ENCODE assay signal across 1 cellular context in the genomic region with DNA sequence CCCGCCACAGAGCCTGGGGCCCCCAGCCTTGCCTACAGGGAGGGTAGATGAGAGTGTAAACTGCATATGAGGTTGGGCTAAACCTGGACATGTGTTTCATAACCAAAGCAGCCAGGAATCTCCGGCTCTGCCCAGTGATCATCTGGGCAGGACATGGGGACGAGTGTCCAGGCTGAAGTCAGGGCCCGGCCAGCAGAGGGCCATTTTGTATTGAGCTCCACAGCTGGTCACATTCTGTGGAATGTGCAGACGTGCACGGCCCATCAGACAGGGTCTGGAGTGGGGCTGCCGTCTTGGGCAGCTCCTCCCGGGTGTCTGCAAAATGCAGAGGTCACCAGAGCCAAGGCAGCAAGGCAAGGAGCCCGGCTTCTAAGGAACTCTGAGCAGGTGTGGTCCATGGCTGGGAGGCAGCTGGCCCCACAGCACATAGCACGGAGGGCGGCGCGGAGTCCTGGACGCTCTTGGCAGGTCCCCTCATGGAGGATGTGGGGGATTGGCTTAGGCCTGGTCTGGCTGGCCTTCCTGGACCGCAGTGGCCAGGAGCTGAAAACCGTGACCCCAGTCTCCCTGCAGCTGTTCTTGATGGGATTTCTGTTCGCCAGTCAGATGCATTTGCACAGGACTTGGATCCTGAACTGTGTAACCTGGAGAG.
A peak's percentile ranks its signal among the peaks of the same experiment; 100 is the strongest.
TF ChIP-seq lines count a peak whose summit lies in the region.

No MANE protein-coding gene starts in this region.

TF ChIP-seq in HepG2, 621 proteins besides CTCF, POLR2A, EP300 and RAD21 (continued from another document and continues in another):
- TF ChIP-seq, protein P1, sequence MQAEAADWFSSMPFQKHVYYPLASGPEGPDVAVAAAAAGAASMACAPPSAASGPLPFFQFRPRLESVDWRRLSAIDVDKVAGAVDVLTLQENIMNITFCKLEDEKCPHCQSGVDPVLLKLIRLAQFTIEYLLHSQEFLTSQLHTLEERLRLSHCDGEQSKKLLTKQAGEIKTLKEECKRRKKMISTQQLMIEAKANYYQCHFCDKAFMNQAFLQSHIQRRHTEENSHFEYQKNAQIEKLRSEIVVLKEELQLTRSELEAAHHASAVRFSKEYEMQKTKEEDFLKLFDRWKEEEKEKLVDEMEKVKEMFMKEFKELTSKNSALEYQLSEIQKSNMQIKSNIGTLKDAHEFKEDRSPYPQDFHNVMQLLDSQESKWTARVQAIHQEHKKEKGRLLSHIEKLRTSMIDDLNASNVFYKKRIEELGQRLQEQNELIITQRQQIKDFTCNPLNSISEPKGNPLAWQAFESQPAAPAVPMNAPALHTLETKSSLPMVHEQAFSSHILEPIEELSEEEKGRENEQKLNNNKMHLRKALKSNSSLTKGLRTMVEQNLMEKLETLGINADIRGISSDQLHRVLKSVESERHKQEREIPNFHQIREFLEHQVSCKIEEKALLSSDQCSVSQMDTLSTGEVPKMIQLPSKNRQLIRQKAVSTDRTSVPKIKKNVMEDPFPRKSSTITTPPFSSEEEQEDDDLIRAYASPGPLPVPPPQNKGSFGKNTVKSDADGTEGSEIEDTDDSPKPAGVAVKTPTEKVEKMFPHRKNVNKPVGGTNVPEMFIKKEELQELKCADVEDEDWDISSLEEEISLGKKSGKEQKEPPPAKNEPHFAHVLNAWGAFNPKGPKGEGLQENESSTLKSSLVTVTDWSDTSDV (CRISPR knock-in tag; IDR thresholded peaks at IDR 0.05) = no peak
- TF ChIP-seq ERF (CRISPR knock-in tag; IDR thresholded peaks at IDR 0.05) (peak; percentile 41; the same call in 1 of the 2 replicates), SMC3 (IDR thresholded peaks at IDR 0.05; ENCODE audit: low read length) (peak; percentile 53), RXRB (CRISPR knock-in tag; IDR thresholded peaks at IDR 0.05; ENCODE audit: borderline replicate concordance) (peak; percentile 34; the same call in 1 of the 2 replicates), SRY (CRISPR knock-in tag; IDR thresholded peaks at IDR 0.05) (no peak), HDAC2 (CRISPR knock-in tag; IDR thresholded peaks at IDR 0.05) (peak; percentile 31; the same call in 1 of the 2 replicates), NPAS2 (CRISPR knock-in tag; IDR thresholded peaks at IDR 0.05; ENCODE audit: borderline replicate concordance) (no peak), ZNF138 (CRISPR knock-in tag; IDR thresholded peaks at IDR 0.05; ENCODE audit: low read depth) (no peak), JUNB (CRISPR knock-in tag; IDR thresholded peaks at IDR 0.05; ENCODE audit: borderline replicate concordance) (no peak), ZNF333 (CRISPR knock-in tag; IDR thresholded peaks at IDR 0.05; ENCODE audit: borderline replicate concordance) (0 out of 2 replicates have a peak, but pooled peaks have one; percentile 12), SAP130 (CRISPR knock-in tag; IDR thresholded peaks at IDR 0.05; ENCODE audit: low read depth) (0 out of 2 replicates have a peak, but pooled peaks have one; percentile 20), RARA (CRISPR knock-in tag; IDR thresholded peaks at IDR 0.05) (no peak), SOX6 (IDR thresholded peaks at IDR 0.05) (no peak), SOX6 (CRISPR knock-in tag; IDR thresholded peaks at IDR 0.05) (no peak), YY1 (IDR thresholded peaks at IDR 0.05; ENCODE audit: insufficient read depth, insufficient replicate concordance, low read depth, low read length) (peak; percentile 32), FOXK1 (CRISPR knock-in tag; IDR thresholded peaks at IDR 0.05; ENCODE audit: borderline replicate concordance, low read depth) (no peak), ZNF883 (CRISPR knock-in tag; IDR thresholded peaks at IDR 0.05; ENCODE audit: not compliant biosample characterization) (peak; percentile 45), HNRNPL (IDR thresholded peaks at IDR 0.05; ENCODE audit: low read depth, low read length) (no peak), ZNF549 (CRISPR knock-in tag; IDR thresholded peaks at IDR 0.05) (no peak), TMF1 (CRISPR knock-in tag; IDR thresholded peaks at IDR 0.05; ENCODE audit: low read depth) (no peak), ZNF354B (CRISPR knock-in tag; IDR thresholded peaks at IDR 0.05) (no peak), ZNF782 (CRISPR knock-in tag; IDR thresholded peaks at IDR 0.05; ENCODE audit: borderline replicate concordance) (0 out of 2 replicates have a peak, but pooled peaks have one; percentile 35)
- TF ChIP-seq, protein P2, sequence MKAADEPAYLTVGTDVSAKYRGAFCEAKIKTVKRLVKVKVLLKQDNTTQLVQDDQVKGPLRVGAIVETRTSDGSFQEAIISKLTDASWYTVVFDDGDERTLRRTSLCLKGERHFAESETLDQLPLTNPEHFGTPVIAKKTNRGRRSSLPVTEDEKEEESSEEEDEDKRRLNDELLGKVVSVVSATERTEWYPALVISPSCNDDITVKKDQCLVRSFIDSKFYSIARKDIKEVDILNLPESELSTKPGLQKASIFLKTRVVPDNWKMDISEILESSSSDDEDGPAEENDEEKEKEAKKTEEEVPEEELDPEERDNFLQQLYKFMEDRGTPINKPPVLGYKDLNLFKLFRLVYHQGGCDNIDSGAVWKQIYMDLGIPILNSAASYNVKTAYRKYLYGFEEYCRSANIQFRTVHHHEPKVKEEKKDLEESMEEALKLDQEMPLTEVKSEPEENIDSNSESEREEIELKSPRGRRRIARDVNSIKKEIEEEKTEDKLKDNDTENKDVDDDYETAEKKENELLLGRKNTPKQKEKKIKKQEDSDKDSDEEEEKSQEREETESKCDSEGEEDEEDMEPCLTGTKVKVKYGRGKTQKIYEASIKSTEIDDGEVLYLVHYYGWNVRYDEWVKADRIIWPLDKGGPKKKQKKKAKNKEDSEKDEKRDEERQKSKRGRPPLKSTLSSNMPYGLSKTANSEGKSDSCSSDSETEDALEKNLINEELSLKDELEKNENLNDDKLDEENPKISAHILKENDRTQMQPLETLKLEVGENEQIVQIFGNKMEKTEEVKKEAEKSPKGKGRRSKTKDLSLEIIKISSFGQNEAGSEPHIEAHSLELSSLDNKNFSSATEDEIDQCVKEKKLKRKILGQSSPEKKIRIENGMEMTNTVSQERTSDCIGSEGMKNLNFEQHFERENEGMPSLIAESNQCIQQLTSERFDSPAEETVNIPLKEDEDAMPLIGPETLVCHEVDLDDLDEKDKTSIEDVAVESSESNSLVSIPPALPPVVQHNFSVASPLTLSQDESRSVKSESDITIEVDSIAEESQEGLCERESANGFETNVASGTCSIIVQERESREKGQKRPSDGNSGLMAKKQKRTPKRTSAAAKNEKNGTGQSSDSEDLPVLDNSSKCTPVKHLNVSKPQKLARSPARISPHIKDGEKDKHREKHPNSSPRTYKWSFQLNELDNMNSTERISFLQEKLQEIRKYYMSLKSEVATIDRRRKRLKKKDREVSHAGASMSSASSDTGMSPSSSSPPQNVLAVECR (CRISPR knock-in tag; IDR thresholded peaks at IDR 0.05; ENCODE audit: borderline replicate concordance) = no peak
- TF ChIP-seq, protein P3, sequence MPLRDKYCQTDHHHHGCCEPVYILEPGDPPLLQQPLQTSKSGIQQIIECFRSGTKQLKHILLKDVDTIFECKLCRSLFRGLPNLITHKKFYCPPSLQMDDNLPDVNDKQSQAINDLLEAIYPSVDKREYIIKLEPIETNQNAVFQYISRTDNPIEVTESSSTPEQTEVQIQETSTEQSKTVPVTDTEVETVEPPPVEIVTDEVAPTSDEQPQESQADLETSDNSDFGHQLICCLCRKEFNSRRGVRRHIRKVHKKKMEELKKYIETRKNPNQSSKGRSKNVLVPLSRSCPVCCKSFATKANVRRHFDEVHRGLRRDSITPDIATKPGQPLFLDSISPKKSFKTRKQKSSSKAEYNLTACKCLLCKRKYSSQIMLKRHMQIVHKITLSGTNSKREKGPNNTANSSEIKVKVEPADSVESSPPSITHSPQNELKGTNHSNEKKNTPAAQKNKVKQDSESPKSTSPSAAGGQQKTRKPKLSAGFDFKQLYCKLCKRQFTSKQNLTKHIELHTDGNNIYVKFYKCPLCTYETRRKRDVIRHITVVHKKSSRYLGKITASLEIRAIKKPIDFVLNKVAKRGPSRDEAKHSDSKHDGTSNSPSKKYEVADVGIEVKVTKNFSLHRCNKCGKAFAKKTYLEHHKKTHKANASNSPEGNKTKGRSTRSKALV (CRISPR knock-in tag; IDR thresholded peaks at IDR 0.05) = no peak
- TF ChIP-seq, protein P4, sequence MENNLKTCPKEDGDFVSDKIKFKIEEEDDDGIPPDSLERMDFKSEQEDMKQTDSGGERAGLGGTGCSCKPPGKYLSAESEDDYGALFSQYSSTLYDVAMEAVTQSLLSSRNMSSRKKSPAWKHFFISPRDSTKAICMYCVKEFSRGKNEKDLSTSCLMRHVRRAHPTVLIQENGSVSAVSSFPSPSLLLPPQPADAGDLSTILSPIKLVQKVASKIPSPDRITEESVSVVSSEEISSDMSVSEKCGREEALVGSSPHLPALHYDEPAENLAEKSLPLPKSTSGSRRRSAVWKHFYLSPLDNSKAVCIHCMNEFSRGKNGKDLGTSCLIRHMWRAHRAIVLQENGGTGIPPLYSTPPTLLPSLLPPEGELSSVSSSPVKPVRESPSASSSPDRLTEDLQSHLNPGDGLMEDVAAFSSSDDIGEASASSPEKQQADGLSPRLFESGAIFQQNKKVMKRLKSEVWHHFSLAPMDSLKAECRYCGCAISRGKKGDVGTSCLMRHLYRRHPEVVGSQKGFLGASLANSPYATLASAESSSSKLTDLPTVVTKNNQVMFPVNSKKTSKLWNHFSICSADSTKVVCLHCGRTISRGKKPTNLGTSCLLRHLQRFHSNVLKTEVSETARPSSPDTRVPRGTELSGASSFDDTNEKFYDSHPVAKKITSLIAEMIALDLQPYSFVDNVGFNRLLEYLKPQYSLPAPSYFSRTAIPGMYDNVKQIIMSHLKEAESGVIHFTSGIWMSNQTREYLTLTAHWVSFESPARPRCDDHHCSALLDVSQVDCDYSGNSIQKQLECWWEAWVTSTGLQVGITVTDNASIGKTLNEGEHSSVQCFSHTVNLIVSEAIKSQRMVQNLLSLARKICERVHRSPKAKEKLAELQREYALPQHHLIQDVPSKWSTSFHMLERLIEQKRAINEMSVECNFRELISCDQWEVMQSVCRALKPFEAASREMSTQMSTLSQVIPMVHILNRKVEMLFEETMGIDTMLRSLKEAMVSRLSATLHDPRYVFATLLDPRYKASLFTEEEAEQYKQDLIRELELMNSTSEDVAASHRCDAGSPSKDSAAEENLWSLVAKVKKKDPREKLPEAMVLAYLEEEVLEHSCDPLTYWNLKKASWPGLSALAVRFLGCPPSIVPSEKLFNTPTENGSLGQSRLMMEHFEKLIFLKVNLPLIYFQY (CRISPR knock-in tag; IDR thresholded peaks at IDR 0.05; ENCODE audit: borderline replicate concordance) = no peak
- TF ChIP-seq, protein P5, sequence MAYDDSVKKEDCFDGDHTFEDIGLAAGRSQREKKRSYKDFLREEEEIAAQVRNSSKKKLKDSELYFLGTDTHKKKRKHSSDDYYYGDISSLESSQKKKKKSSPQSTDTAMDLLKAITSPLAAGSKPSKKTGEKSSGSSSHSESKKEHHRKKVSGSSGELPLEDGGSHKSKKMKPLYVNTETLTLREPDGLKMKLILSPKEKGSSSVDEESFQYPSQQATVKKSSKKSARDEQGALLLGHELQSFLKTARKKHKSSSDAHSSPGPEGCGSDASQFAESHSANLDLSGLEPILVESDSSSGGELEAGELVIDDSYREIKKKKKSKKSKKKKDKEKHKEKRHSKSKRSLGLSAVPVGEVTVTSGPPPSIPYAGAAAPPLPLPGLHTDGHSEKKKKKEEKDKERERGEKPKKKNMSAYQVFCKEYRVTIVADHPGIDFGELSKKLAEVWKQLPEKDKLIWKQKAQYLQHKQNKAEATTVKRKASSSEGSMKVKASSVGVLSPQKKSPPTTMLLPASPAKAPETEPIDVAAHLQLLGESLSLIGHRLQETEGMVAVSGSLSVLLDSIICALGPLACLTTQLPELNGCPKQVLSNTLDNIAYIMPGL (CRISPR knock-in tag; IDR thresholded peaks at IDR 0.05; ENCODE audit: borderline replicate concordance in 1 of 2, low read depth in 1 of 2) = 0 out of 4 replicates have a peak, but pooled peaks of 1 of the 2 experiments have one; percentile 44
- TF ChIP-seq, protein P6, sequence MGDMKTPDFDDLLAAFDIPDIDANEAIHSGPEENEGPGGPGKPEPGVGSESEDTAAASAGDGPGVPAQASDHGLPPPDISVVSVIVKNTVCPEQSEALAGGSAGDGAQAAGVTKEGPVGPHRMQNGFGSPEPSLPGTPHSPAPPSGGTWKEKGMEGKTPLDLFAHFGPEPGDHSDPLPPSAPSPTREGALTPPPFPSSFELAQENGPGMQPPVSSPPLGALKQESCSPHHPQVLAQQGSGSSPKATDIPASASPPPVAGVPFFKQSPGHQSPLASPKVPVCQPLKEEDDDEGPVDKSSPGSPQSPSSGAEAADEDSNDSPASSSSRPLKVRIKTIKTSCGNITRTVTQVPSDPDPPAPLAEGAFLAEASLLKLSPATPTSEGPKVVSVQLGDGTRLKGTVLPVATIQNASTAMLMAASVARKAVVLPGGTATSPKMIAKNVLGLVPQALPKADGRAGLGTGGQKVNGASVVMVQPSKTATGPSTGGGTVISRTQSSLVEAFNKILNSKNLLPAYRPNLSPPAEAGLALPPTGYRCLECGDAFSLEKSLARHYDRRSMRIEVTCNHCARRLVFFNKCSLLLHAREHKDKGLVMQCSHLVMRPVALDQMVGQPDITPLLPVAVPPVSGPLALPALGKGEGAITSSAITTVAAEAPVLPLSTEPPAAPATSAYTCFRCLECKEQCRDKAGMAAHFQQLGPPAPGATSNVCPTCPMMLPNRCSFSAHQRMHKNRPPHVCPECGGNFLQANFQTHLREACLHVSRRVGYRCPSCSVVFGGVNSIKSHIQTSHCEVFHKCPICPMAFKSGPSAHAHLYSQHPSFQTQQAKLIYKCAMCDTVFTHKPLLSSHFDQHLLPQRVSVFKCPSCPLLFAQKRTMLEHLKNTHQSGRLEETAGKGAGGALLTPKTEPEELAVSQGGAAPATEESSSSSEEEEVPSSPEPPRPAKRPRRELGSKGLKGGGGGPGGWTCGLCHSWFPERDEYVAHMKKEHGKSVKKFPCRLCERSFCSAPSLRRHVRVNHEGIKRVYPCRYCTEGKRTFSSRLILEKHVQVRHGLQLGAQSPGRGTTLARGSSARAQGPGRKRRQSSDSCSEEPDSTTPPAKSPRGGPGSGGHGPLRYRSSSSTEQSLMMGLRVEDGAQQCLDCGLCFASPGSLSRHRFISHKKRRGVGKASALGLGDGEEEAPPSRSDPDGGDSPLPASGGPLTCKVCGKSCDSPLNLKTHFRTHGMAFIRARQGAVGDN (CRISPR knock-in tag; IDR thresholded peaks at IDR 0.05) = peak; percentile 75
